29 cellular contexts compared by ENCODE assay signal in the genomic region with DNA sequence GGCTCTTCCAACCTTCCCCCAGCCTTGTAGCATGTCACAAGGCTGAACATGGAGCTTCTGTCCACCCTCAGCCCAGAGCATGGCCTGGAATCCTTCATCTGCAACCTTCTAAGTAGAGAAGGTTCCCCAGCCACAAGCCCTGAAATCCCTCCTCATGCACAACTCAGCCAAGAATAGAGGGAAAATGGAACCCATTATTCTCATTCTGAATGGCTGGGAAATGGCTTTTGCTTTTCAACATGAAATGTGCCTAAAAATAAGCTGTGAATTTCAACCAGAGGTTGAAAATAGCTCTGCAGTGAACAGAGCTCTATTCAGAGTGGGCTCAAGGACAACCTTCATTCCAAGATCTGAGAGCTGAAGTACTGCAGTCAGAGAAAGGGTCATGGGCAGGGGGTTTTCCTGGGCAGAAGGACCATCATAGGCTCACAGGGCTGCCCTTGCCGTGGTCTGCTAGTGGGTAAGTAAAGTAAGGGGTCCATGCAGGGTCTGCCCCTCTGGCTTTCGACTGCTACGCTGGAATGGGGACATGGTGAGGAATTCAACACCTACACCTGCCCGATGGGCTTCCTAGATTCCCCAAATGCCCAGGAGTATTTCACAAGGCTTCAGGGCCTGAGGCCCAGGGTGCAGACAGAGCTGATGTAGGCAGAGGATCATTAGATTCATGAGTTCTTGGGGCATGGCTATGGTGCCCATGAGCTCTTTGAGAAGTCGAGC. TPM values are rescaled to one million over a fixed set of nuclear protein-coding genes. Genes with fewer than 3 reads are reported as not detected.
DNase-seq lines count a peak whose midpoint lies in the region; ATAC-seq and TF ChIP-seq lines count a peak whose summit lies in the region.
"Had no signal": no experiment of that assay in that cellular context is flagged by ENCODE, and none has a peak within 500 bp of the region (broad histone marks: within the 10 kb centered on the region; RNA-seq: fewer than 3 reads in every experiment).

No MANE protein-coding gene starts in this region.

- H3K4me3 ChIP-seq in right cardiac atrium (ENCODE audit: low read length), result no peak overlapping the region
- no peak overlapping the region for H3K4me3 ChIP-seq in heart right ventricle
- peak overlapping the region in 1 of 59 donors; percentile 9 for H3K4me3 ChIP-seq in dorsolateral prefrontal cortex
- H3K4me3 ChIP-seq: left lung, MG63, psoas muscle had no signal

- H3K9me3 Mint-ChIP-seq in neural crest cell, result no peaks in the 10 kb centered on the region
- H3K9me3 Mint-ChIP-seq: activated naive CD8-positive, alpha-beta T cell treated with anti-CD3 and anti-CD28 coated beads, Interleukin-2, amount 50 U/mL, for 24 hours; CD8-positive, alpha-beta T cell; naive B cell; stimulated activated memory B cell treated with anti-CD40 and anti-IgM and Interleukin-4, amounts not matched to agents 10 μg/mL and 1 μg/mL and 100 μg/mL, for 72 hours had no signal

- peak overlapping the region; percentile 47 for H3K27ac Mint-ChIP-seq in neural crest cell (ENCODE audit: unreplicated experiment)
- H3K27ac Mint-ChIP-seq: activated naive CD8-positive, alpha-beta T cell treated with anti-CD3 and anti-CD28 coated beads, Interleukin-2, amount 50 U/mL, for 24 hours; CD8-positive, alpha-beta T cell; naive B cell; stimulated activated memory B cell treated with anti-CD40 and anti-IgM and Interleukin-4, amounts not matched to agents 10 μg/mL and 1 μg/mL and 100 μg/mL, for 72 hours had no signal

- no peaks in the 10 kb centered on the region for H3K9me3 ChIP-seq in right cardiac atrium (ENCODE audit: control insufficient read depth, low read length)
- H3K9me3 ChIP-seq in heart right ventricle, result no peaks in the 10 kb centered on the region
- H3K9me3 ChIP-seq: left lung, MG63, psoas muscle had no signal

- 91% methylated on average over 5 of the region's 5 CpGs for WGBS in right cardiac atrium
- WGBS in heart right ventricle, 2 donors, result 92% methylated on average over 5 of the region's 5 CpGs

- H3K4me1 ChIP-seq in right cardiac atrium (ENCODE audit: control insufficient read depth, insufficient read depth, low read length) (peaks cover 15% of the 10 kb centered on the region), heart right ventricle (peaks cover 15 to 44% (median 30%) of the 10 kb centered on the region in 9 donors)
- H3K4me1 ChIP-seq: psoas muscle had no signal

- H3K4me3 Mint-ChIP-seq in neural crest cell, result no peak overlapping the region
- H3K4me3 Mint-ChIP-seq: activated naive CD8-positive, alpha-beta T cell treated with anti-CD3 and anti-CD28 coated beads, Interleukin-2, amount 50 U/mL, for 24 hours; CD8-positive, alpha-beta T cell; stimulated activated memory B cell treated with anti-CD40 and anti-IgM and Interleukin-4, amounts not matched to agents 10 μg/mL and 1 μg/mL and 100 μg/mL, for 72 hours; T-helper 17 cell had no signal

- H3K36me3 Mint-ChIP-seq in neural crest cell (ENCODE audit: low read depth), result peaks cover 13% of the 10 kb centered on the region
- H3K36me3 Mint-ChIP-seq: CD8-positive, alpha-beta T cell; naive B cell; stimulated activated memory B cell treated with anti-CD40 and anti-IgM and Interleukin-4, amounts not matched to agents 10 μg/mL and 1 μg/mL and 100 μg/mL, for 72 hours had no signal

- DNase-seq in right cardiac atrium (no peak), heart right ventricle (no peak), dorsolateral prefrontal cortex (peak in 1 of 10 donors; percentile 38), neural crest cell (ENCODE audit: low read depth, low spot score) (no peak), LoVo (ENCODE audit: low spot score) (no peak)
- DNase-seq: activated CD4-positive, alpha-beta T cell treated with anti-CD3 and anti-CD28 coated beads, Interleukin-2, amount 50 U/mL, for 48 hours; activated naive CD4-positive, alpha-beta T cell; activated naive CD8-positive, alpha-beta T cell treated with anti-CD3 and anti-CD28 coated beads, Interleukin-2, amount 50 U/mL, for 24 hours; activated T-cell treated with anti-CD3 and anti-CD28 coated beads, Interleukin-2, amount 50 U/mL, for 48 hours; CD8-positive, alpha-beta T cell; cerebellar nuclear complex; DMS 273 treated with DMSO at 0.1 percent for 48 hours; EL; KBM-7; left lung; MG63; naive B cell; NCI-H1105; NCI-H1930; NCI-H2171 treated with DMSO at 0.1 percent for 48 hours; NCI-H524; OCI-M1; T-helper 17 cell had no signal

- no peaks in the 10 kb centered on the region for H3K36me3 ChIP-seq in heart right ventricle
- H3K36me3 ChIP-seq: MG63 had no signal

- peak overlapping the region; percentile 18 for H3K27ac ChIP-seq in right cardiac atrium (ENCODE audit: low read length)
- no peak overlapping the region for H3K27ac ChIP-seq in heart right ventricle
- H3K27ac ChIP-seq in dorsolateral prefrontal cortex, result peak overlapping the region; percentile 59 to 98 (median 94)
- H3K27ac ChIP-seq: HL-60, left lung, psoas muscle had no signal

- H3K27me3 Mint-ChIP-seq in neural crest cell (ENCODE audit: low read depth), result no peaks in the 10 kb centered on the region
- H3K27me3 Mint-ChIP-seq: activated naive CD8-positive, alpha-beta T cell treated with anti-CD3 and anti-CD28 coated beads, Interleukin-2, amount 50 U/mL, for 24 hours; naive B cell; stimulated activated memory B cell treated with anti-CD40 and anti-IgM and Interleukin-4, amounts not matched to agents 10 μg/mL and 1 μg/mL and 100 μg/mL, for 72 hours; T-helper 17 cell had no signal

- H3K4me1 Mint-ChIP-seq in neural crest cell, result peaks cover 19% of the 10 kb centered on the region

- TF ChIP-seq CTCF in heart right ventricle (IDR thresholded peaks at IDR 0.05) (no peak), dorsolateral prefrontal cortex (IDR thresholded peaks at IDR 0.05 in 54 of 56, conservative IDR thresholded peaks at IDR 0.05 in 2 of 56; ENCODE audit: low read depth in 1 of 56, partially characterized antibody in 56 of 56) (peak in 2 of 56 donors; percentile 11 to 16), neural crest cell (conservative IDR thresholded peaks at IDR 0.05) (no peak)

- H3K27me3 ChIP-seq in right cardiac atrium (ENCODE audit: control insufficient read depth, insufficient read depth) (no peaks in the 10 kb centered on the region), heart right ventricle (no peaks in the 10 kb centered on the region), dorsolateral prefrontal cortex (no peaks in the 10 kb centered on the region)
- H3K27me3 ChIP-seq: left lung, MG63 had no signal

- ATAC-seq in right cardiac atrium (no peak), heart right ventricle (no peak), HG03196 (IDR thresholded peaks at IDR 0.05; ENCODE audit: unreplicated experiment) (no peak), GM19463 (IDR thresholded peaks at IDR 0.05; ENCODE audit: unreplicated experiment) (no peak), GM18511 (IDR thresholded peaks at IDR 0.05; ENCODE audit: unreplicated experiment) (no peak)
- ATAC-seq: activated naive CD8-positive, alpha-beta T cell treated with anti-CD3 and anti-CD28 coated beads, Interleukin-2, amount 50 U/mL, for 24 hours; CD8-positive, alpha-beta T cell; psoas muscle; stimulated activated memory B cell treated with anti-CD40 and anti-IgM and Interleukin-4, amounts not matched to agents 10 μg/mL and 1 μg/mL and 100 μg/mL, for 72 hours; T-helper 17 cell had no signal

- intact Hi-C loops in right cardiac atrium (cut with DNase I) (no loop called here), heart right ventricle (cut with DNase I) (no loop called here), dorsolateral prefrontal cortex (cut with DNase I) (loop anchor here in 1 of 2 donors (1.0 kb wide), 1 partner anchor 61 kb away; no protein-coding TSS in a partner anchor)

RNA-seq across cellular contexts. Expression of gene POC1A, which starts 35.9 kb away (rescaled TPM):
- total RNA-seq in right cardiac atrium (1 to 10 TPM; 1.0 to 1.4 (median 1.3) TPM), heart right ventricle (1 to 10 TPM in 5 of 10 donors, under 1 TPM in 5; 0.60 to 3.5 (median 1.1) TPM), dorsolateral prefrontal cortex (1 to 10 TPM; 1.3 to 5.8 (median 3.0) TPM), neural crest cell (27.7 and 30.1 TPM in 2 replicates)
- polyA plus RNA-seq in right cardiac atrium (0.75 TPM), heart right ventricle (1 to 10 TPM in 1 of 2 donors, under 1 TPM in 1; 0.44 to 1.9 TPM)

Comparison
In these comparisons a context has a peak if more than half of its experiments do, and no peak if none do; other contexts are left out.
1. H3K27ac ChIP-seq: peak in right cardiac atrium (single experiment) and dorsolateral prefrontal cortex (59 of 59); none in heart right ventricle (0 of 10).